12 cellular contexts compared by ENCODE assay signal in genomic region chr6:5506575-5506974, GRCh38.
DNase-seq lines count a peak whose midpoint lies in the region; ATAC-seq and TF ChIP-seq lines count a peak whose summit lies in the region.
"Had no signal": no experiment of that assay in that cellular context is flagged by ENCODE, and none has a peak within 500 bp of the region (broad histone marks: within the 10 kb centered on the region; RNA-seq: fewer than 3 reads in every experiment).

No MANE protein-coding gene starts in this region.

- peaks cover 21% of the 10 kb centered on the region for H3K4me1 ChIP-seq in CD8-positive, alpha-beta memory T cell (ENCODE audit: insufficient read depth, low read length)

- no peaks in the 10 kb centered on the region for H3K27me3 Mint-ChIP-seq in CD8-positive, alpha-beta memory T cell
- H3K27me3 Mint-ChIP-seq in activated B cell treated with CpG ODN at 0.5 μM for 24 hours: no peaks in the 10 kb centered on the region

- intact Hi-C loops in activated B cell treated with CpG ODN at 0.5 μM for 24 hours (cut with micrococcal nuclease): loop anchor here (5.0 kb wide), 1 partner anchor 216 kb away; no protein-coding TSS in a partner anchor

- H3K4me1 Mint-ChIP-seq in CD8-positive, alpha-beta memory T cell: peaks cover 26 to 28% (median 27%) of the 10 kb centered on the region in 3 donors
- peaks cover 36% of the 10 kb centered on the region for H3K4me1 Mint-ChIP-seq in activated B cell treated with CpG ODN at 0.5 μM for 24 hours

- POLR2A ChIA-PET in CD8-positive, alpha-beta memory T cell (lab: Charles Lee): no interaction called here
- POLR2A ChIA-PET in activated B cell treated with CpG ODN at 0.5 μM for 24 hours (lab: Charles Lee): interaction anchor here (1.0 to 1.5 kb wide), 2 partner anchors 216 to 218 kb away, joined by 3 to 4 read pairs; no protein-coding TSS in a partner anchor

- no peak for TF ChIP-seq CTCF in activated B cell treated with CpG ODN at 0.5 μM for 24 hours (IDR thresholded peaks at IDR 0.05)

- peaks cover 3 to 9% (median 4%) of the 10 kb centered on the region in 3 donors for H3K36me3 Mint-ChIP-seq in CD8-positive, alpha-beta memory T cell
- peaks cover 2% of the 10 kb centered on the region for H3K36me3 Mint-ChIP-seq in activated B cell treated with CpG ODN at 0.5 μM for 24 hours (ENCODE audit: low read depth)

- ATAC-seq in GM19372 (IDR thresholded peaks at IDR 0.05; ENCODE audit: low read depth, unreplicated experiment): peak; percentile 25
- ATAC-seq in HG02970 (IDR thresholded peaks at IDR 0.05; ENCODE audit: low FRiP score, unreplicated experiment): peak; percentile 26
- peak; percentile 54 for ATAC-seq in activated B cell treated with CpG ODN at 0.5 μM for 24 hours (ENCODE audit: low read depth)
- ATAC-seq: Panc1 had no signal

- CTCF ChIA-PET in CD8-positive, alpha-beta memory T cell (lab: Charles Lee): no interaction called here
- CTCF ChIA-PET in activated B cell treated with CpG ODN at 0.5 μM for 24 hours (lab: Charles Lee): interaction anchor here (0.8 to 2.0 kb wide), 5 partner anchors 8 to 551 kb away, joined by 3 to 8 read pairs (median 4); no protein-coding TSS in a partner anchor

- DNase-seq in CD8-positive, alpha-beta memory T cell: no peak
- DNase-seq in activated B cell treated with CpG ODN at 0.5 μM for 24 hours: no peak
- DNase-seq in superior temporal gyrus (ENCODE audit: extremely low spot score): no peak
- DNase-seq in activated gamma-delta T cell treated with Interleukin-2 at 50 U/mL for 16 hours: no peak
- DNase-seq in central memory CD4-positive, alpha-beta T cell: no peak
- DNase-seq in NCI-H2171 (lab: John Stamatoyannopoulos, UW): no peak
- DNase-seq: activated CD4-positive, alpha-beta T cell treated with anti-CD3 and anti-CD28 coated beads, Interleukin-2, amount 50 U/mL, for 48 hours had no signal

- no peaks in the 10 kb centered on the region for H3K9me3 ChIP-seq in CD8-positive, alpha-beta memory T cell (ENCODE audit: low read length)

- H3K4me3 Mint-ChIP-seq in CD8-positive, alpha-beta memory T cell: peak overlapping the region in 4 of 7 donors; percentile 41 to 82 (median 54)
- peak overlapping the region; percentile 69 for H3K4me3 Mint-ChIP-seq in activated B cell treated with CpG ODN at 0.5 μM for 24 hours

- no peak overlapping the region for H3K27ac ChIP-seq in CD8-positive, alpha-beta memory T cell (ENCODE audit: low read depth, low read length)
- H3K27ac ChIP-seq: C4-2B, cardiac muscle cell had no signal

- H3K27ac Mint-ChIP-seq in CD8-positive, alpha-beta memory T cell: peak overlapping the region in 4 of 8 donors; percentile 32 to 47 (median 35)
- H3K27ac Mint-ChIP-seq in activated B cell treated with CpG ODN at 0.5 μM for 24 hours: peak overlapping the region; percentile 94

- peak overlapping the region; percentile 12 for H3K4me3 ChIP-seq in CD8-positive, alpha-beta memory T cell (ENCODE audit: low read length)
- H3K4me3 ChIP-seq: cardiac muscle cell had no signal

- no peaks in the 10 kb centered on the region for H3K27me3 ChIP-seq in CD8-positive, alpha-beta memory T cell (ENCODE audit: insufficient read depth, low read length, poor library complexity, severe bottlenecking)
- H3K27me3 ChIP-seq: cardiac muscle cell had no signal

- H3K9me3 Mint-ChIP-seq in CD8-positive, alpha-beta memory T cell: no peaks in the 10 kb centered on the region
- no peaks in the 10 kb centered on the region for H3K9me3 Mint-ChIP-seq in activated B cell treated with CpG ODN at 0.5 μM for 24 hours

- H3K36me3 ChIP-seq in CD8-positive, alpha-beta memory T cell (ENCODE audit: insufficient read depth, low read length): no peaks in the 10 kb centered on the region
- H3K36me3 ChIP-seq: cardiac muscle cell had no signal
